Comparison of ENCODE assay signal across 14 cellular contexts in genomic region chr1:88661951-88662664, GRCh38. TPM values are rescaled to one million over a fixed set of nuclear protein-coding genes. Genes with fewer than 3 reads are reported as not detected.
DNase-seq lines count a peak whose midpoint lies in the region; ATAC-seq, FAIRE-seq and TF ChIP-seq lines count a peak whose summit lies in the region.
"Had no signal": no experiment of that assay in that cellular context is flagged by ENCODE, and none has a peak within 500 bp of the region (broad histone marks: within the 10 kb centered on the region; RNA-seq: fewer than 3 reads in every experiment).

No MANE protein-coding gene starts in this region.

- no peaks in the 10 kb centered on the region for H3K9me3 ChIP-seq in K562 (replicated peaks; ENCODE audit: control insufficient read depth, insufficient read depth, low read depth, low read length)
- no peaks in the 10 kb centered on the region for H3K9me3 ChIP-seq in pancreas
- H3K9me3 ChIP-seq: testis had no signal

- H3K9ac ChIP-seq in K562 (ENCODE audit: insufficient read depth in 1 of 2, low read depth in 2 of 2, low read length in 2 of 2), result no peak overlapping the region

- no peaks in the 10 kb centered on the region for H4K20me1 ChIP-seq in K562 (replicated peaks; ENCODE audit: control insufficient read depth, insufficient read depth, low read length)

- no peaks in the 10 kb centered on the region for H3K36me3 Mint-ChIP-seq in activated naive CD8-positive, alpha-beta T cell
- no peaks in the 10 kb centered on the region for H3K36me3 Mint-ChIP-seq in activated naive CD8-positive, alpha-beta T cell treated with anti-CD3 and anti-CD28 coated beads, Interleukin-2, amount 50 U/mL, for 24 hours (ENCODE audit: low read depth)

- intact Hi-C loops in K562 (cut with micrococcal nuclease), result no loop called here
- intact Hi-C loops in pancreas (cut with DNase I), result no loop called here

- H3K27me3 ChIP-seq in K562 (ENCODE audit: control insufficient read depth in 2 of 2, insufficient read depth in 2 of 2, low read length in 2 of 2), result no peaks in the 10 kb centered on the region
- no peaks in the 10 kb centered on the region for H3K27me3 ChIP-seq in pancreas
- H3K27me3 ChIP-seq: testis had no signal

- H3K9me3 Mint-ChIP-seq in activated naive CD8-positive, alpha-beta T cell (ENCODE audit: low read depth), result no peaks in the 10 kb centered on the region
- no peaks in the 10 kb centered on the region for H3K9me3 Mint-ChIP-seq in activated naive CD8-positive, alpha-beta T cell treated with anti-CD3 and anti-CD28 coated beads, Interleukin-2, amount 50 U/mL, for 24 hours
- H3K9me3 Mint-ChIP-seq: effector memory CD8-positive, alpha-beta T cell had no signal

- H3K27ac ChIP-seq in K562 (ENCODE audit: extremely low read depth, low read depth, low read length) (no peak overlapping the region), pancreas (peak overlapping the region in 2 of 4 donors; percentile 16 to 64)
- H3K27ac ChIP-seq: testis had no signal

- no peak for TF ChIP-seq RAD21 in K562 (CRISPR knock-in tag; conservative IDR thresholded peaks at IDR 0.05 in 1 of 2, IDR thresholded peaks at IDR 0.05 in 1 of 2)

- CTCF ChIA-PET in K562 (lab: Yijun Ruan, JAX; ENCODE audit: low intra/inter-chr PET ratio), result no interaction called here

- no peak overlapping the region for H3K4me2 ChIP-seq in K562 (ENCODE audit: insufficient read depth, low read length)

- FAIRE-seq in K562 (lab: Jason Lieb, UNC) (no peak), pancreas (lab: Jason Lieb, UNC) (no peak)

- POLR2A ChIA-PET in K562 (lab: Yijun Ruan, JAX), result no interaction called here

- no peak for ATAC-seq in activated naive CD8-positive, alpha-beta T cell treated with anti-CD3 and anti-CD28 coated beads, Interleukin-2, amount 50 U/mL, for 24 hours
- ATAC-seq in HG03097 (IDR thresholded peaks at IDR 0.05; ENCODE audit: low FRiP score, unreplicated experiment) (peak; percentile 45), K562 (no peak), pancreas (peak; percentile 58 to 71 (median 66))
- ATAC-seq: effector memory CD8-positive, alpha-beta T cell had no signal

- H3K27ac Mint-ChIP-seq in activated naive CD8-positive, alpha-beta T cell, result peak overlapping the region; percentile 90
- no peak overlapping the region for H3K27ac Mint-ChIP-seq in activated naive CD8-positive, alpha-beta T cell treated with anti-CD3 and anti-CD28 coated beads, Interleukin-2, amount 50 U/mL, for 24 hours
- H3K27ac Mint-ChIP-seq: effector memory CD8-positive, alpha-beta T cell had no signal

- in situ Hi-C loops in K562 (cut with MboI), result no loop called here

- no peak for TF ChIP-seq POLR2A in K562 (conservative IDR thresholded peaks at IDR 0.05)

- 0 out of 2 replicates have a peak overlapping the region, but pooled peaks have one; percentile 50 for H2AFZ ChIP-seq in K562 (ENCODE audit: low read depth, low read length)

- no peak for DNase-seq in activated naive CD8-positive, alpha-beta T cell treated with anti-CD3 and anti-CD28 coated beads, Interleukin-2, amount 50 U/mL, for 24 hours
- DNase-seq in K562 (ENCODE audit: extremely low read depth in 1 of 4, low spot score in 3 of 4) (no peak), pancreas (no peak), ecto neural progenitor cell (ENCODE audit: low spot score) (no peak)
- DNase-seq in activated CD4-positive, alpha-beta T cell treated with anti-CD3 and anti-CD28 coated beads for 1 hour, result no peak
- no peak for DNase-seq in activated T-cell treated with anti-CD3 and anti-CD28 coated beads, Interleukin-2, amount 50 U/mL, for 1 hour
- DNase-seq: aorta; DMS79 treated with DMSO at 0.1 percent for 48 hours; effector memory CD8-positive, alpha-beta T cell; midbrain; NCI-H1694 treated with DMSO at 0.1 percent for 48 hours; testis had no signal

- TF ChIP-seq CTCF in K562 (IDR thresholded peaks at IDR 0.05 in 2 of 3, conservative IDR thresholded peaks at IDR 0.05 in 1 of 3; ENCODE audit: insufficient read depth in 2 of 3, low read depth in 1 of 3, low read length in 3 of 3) (no peak), pancreas (IDR thresholded peaks at IDR 0.05) (no peak)

- 11% methylated on average over 2 of the region's 2 CpGs for WGBS in K562 (ENCODE audit: insufficient coverage, low coverage, missing lambda C conversion rate)
- WGBS in pancreas, 2 donors, result 8 to 14% methylated on average over 2 of the region's 2 CpGs

- H3K36me3 ChIP-seq in K562 (ENCODE audit: control insufficient read depth, insufficient read depth, low read length) (no peaks in the 10 kb centered on the region; the same call in 2 of the 3 replicates), pancreas (no peaks in the 10 kb centered on the region)

- no peaks in the 10 kb centered on the region for H3K27me3 Mint-ChIP-seq in activated naive CD8-positive, alpha-beta T cell
- no peaks in the 10 kb centered on the region for H3K27me3 Mint-ChIP-seq in activated naive CD8-positive, alpha-beta T cell treated with anti-CD3 and anti-CD28 coated beads, Interleukin-2, amount 50 U/mL, for 24 hours

- H3K79me2 ChIP-seq in K562 (ENCODE audit: control insufficient read depth, insufficient read depth, low read length), result no peaks in the 10 kb centered on the region

- TF ChIP-seq EP300 in K562 (IDR thresholded peaks at IDR 0.05; ENCODE audit: low read length), result no peak

- no TSS peak for BruUV-seq in K562 (replicated peaks; lab: Mats Ljungman, UMichigan)

- H3K9me1 ChIP-seq in K562 (ENCODE audit: control insufficient read depth, insufficient read depth, low read length), result no peaks in the 10 kb centered on the region

- H3K4me3 Mint-ChIP-seq in activated naive CD8-positive, alpha-beta T cell, result peak overlapping the region; percentile 80
- no peak overlapping the region for H3K4me3 Mint-ChIP-seq in activated naive CD8-positive, alpha-beta T cell treated with anti-CD3 and anti-CD28 coated beads, Interleukin-2, amount 50 U/mL, for 24 hours

- H3K4me1 ChIP-seq in K562 (replicated peaks in 1 of 2; ENCODE audit: control insufficient read depth in 2 of 2, insufficient read depth in 2 of 2, low read length in 2 of 2) (no peaks in the 10 kb centered on the region), pancreas (peaks cover 0 to 19% (median 17%) of the 10 kb centered on the region in 3 donors)
- H3K4me1 ChIP-seq: testis had no signal

- peaks cover 34% of the 10 kb centered on the region for H3K4me1 Mint-ChIP-seq in activated naive CD8-positive, alpha-beta T cell (ENCODE audit: low read depth)
- peaks cover 28% of the 10 kb centered on the region for H3K4me1 Mint-ChIP-seq in activated naive CD8-positive, alpha-beta T cell treated with anti-CD3 and anti-CD28 coated beads, Interleukin-2, amount 50 U/mL, for 24 hours

- H3K4me3 ChIP-seq in K562 (no peak overlapping the region), pancreas (no peak overlapping the region)
- H3K4me3 ChIP-seq: testis had no signal

TF ChIP-seq in K562, 482 proteins besides CTCF, POLR2A, EP300 and RAD21:
- TF ChIP-seq MEF2A (IDR thresholded peaks at IDR 0.05; ENCODE audit: control insufficient read depth, low read depth, low read length) (no peak), TCF15 (CRISPR knock-in tag; IDR thresholded peaks at IDR 0.05) (no peak)

RNA-seq across cellular contexts. Expression of gene PKN2, which starts 22.0 kb away (rescaled TPM):
- 29.6 and 110 TPM in 2 replicates for total RNA-seq in K562 (2011; cell fraction: chromatin; rRNA removed; ENCODE audit: low replicate concordance)
- total RNA-seq in K562 (2011; cell fraction: nucleolus; rRNA removed), result 12.8 and 18.0 TPM in 2 replicates
- 24.9 and 32.8 TPM in 2 replicates for total RNA-seq in K562 (2011; cell fraction: nucleoplasm; rRNA removed)
- total RNA-seq in K562 (2014; rRNA removed) (9.9 and 11.6 TPM in 2 replicates), K562 (2014; rRNA removed; fragmentation: Illumina TruSeq; extraction: Trizol) (22.9 and 25.4 TPM in 2 replicates), K562 (2015; rRNA removed; fragmentation: Illumina TruSeq; extraction: Trizol) (24.4 and 25.3 TPM in 2 replicates), K562 (2021) (23.5 and 23.7 TPM in 2 replicates), pancreas (10 to 100 TPM; 14.2 to 28.8 (median 17.6) TPM)
- polyA plus RNA-seq in K562 (2011; rRNA removed) (19.6 and 20.0 TPM in 2 replicates), K562 (2014; fragmentation: Illumina TruSeq; extraction: Trizol) (16.0 and 19.2 TPM in 2 replicates), K562 (2014; fragmentation: Nextera tagmentation; extraction: Ambion mirVana) (1 to 10 TPM; 4.5 to 5.4 TPM), K562 (2014; rRNA removed) (12.8 and 13.2 TPM in 2 replicates), pancreas (10 to 100 TPM in 1 of 2 donors, 1 to 10 TPM in 1; 6.5 to 15.1 TPM)
- 2.1 and 4.8 TPM in 2 replicates for polyA plus RNA-seq in K562 (2011; cell fraction: cytosol; rRNA removed)
- polyA plus RNA-seq in K562 (2011; cell fraction: nucleus; rRNA removed), result 26.6 and 33.3 TPM in 2 replicates
- polyA plus RNA-seq in K562 (2012), result 10.8 and 11.7 TPM in 2 replicates
- polyA minus RNA-seq in K562 (2011; rRNA and poly(A)+ RNA removed), result 38.5 and 48.0 TPM in 2 replicates
- polyA minus RNA-seq in K562 (2011; cell fraction: cytosol; rRNA and poly(A)+ RNA removed), result 11.6 and 13.0 TPM in 2 replicates
- 26.3 and 48.3 TPM in 2 replicates for polyA minus RNA-seq in K562 (2011; cell fraction: nucleus; rRNA and poly(A)+ RNA removed)

Comparison
In these comparisons a context has a peak if more than half of its experiments do, and no peak if none do; other contexts are left out.
1. ATAC-seq: peak in HG03097 (single experiment) and pancreas (4 of 4); none in activated naive CD8-positive, alpha-beta T cell treated with anti-CD3 and anti-CD28 coated beads, Interleukin-2, amount 50 U/mL, for 24 hours (single experiment) and K562 (single experiment).